Comparison of ENCODE assay signal across 24 cellular contexts in the genomic region with DNA sequence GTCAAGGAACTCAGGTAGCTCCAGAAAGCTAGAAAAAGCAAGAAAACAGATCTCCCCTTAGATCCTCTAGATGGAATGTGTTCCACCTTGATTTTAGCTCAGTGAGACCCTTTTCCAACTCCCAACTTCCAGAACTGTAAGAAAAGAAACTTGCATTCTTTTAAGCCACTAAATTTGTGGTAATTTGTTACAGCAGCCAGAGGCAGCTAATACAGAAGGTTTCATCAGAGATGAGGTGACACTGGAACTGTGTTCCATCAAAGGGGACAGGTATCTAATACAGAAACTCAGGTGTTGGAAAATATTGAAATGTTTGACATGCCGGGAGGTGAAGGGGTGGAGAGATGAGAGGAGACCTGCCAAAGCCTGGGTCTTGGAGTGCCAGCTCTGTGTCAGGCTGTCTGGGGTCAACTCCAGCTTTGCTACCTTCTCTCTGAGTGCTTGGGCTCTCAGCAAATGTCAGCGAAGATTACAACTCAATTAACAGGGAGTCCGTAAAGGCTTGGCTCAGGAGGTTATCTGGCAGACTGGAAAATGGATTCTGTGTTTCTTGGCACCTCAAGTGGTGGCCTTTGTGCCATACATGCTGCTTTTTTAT.
DNase-seq lines count a peak whose midpoint lies in the region; ATAC-seq, FAIRE-seq and TF ChIP-seq lines count a peak whose summit lies in the region.
"Had no signal": no experiment of that assay in that cellular context is flagged by ENCODE, and none has a peak within 500 bp of the region (broad histone marks: within the 10 kb centered on the region; RNA-seq: fewer than 3 reads in every experiment).

No MANE protein-coding gene starts in this region.

- in situ Hi-C loops in brain microvascular endothelial cell (cut with HindIII; ENCODE audit: low pct_ligation_motif_present, low sequenced_read_pairs) = no loop called here

- no peak overlapping the region for H3K23ac ChIP-seq in trophoblast cell (ENCODE audit: low read length)

- H3K4me3 Mint-ChIP-seq in CD14-positive monocyte = no peak overlapping the region
- H3K4me3 Mint-ChIP-seq: activated B cell treated with CpG ODN at 0.5 μM for 24 hours; activated CD8-positive, alpha-beta T cell treated with anti-CD3 and anti-CD28 coated beads for 36 hours; activated naive CD4-positive, alpha-beta T cell treated with anti-CD3 and anti-CD28 coated beads for 36 hours; stimulated activated naive CD8-positive, alpha-beta T cell treated with anti-CD3 and anti-CD28 coated beads, Interleukin-15, amount 100 ng/mL, for 72 hours had no signal

- no peak overlapping the region for H2AK5ac ChIP-seq in trophoblast cell (ENCODE audit: low read length)

- H3K4me3 ChIP-seq in kidney (ENCODE audit: low read length in 2 of 2) (no peak overlapping the region), trophoblast cell (ENCODE audit: low read depth, low read length) (no peak overlapping the region), brain microvascular endothelial cell (ENCODE audit: low read depth, low read length) (no peak overlapping the region)
- H3K4me3 ChIP-seq: ovary, SJSA1 had no signal

- no peak for FAIRE-seq in kidney (lab: Jason Lieb, UNC)
- FAIRE-seq: A204.1, endometrium, G401.6 had no signal

- H3K4ac ChIP-seq in trophoblast cell (ENCODE audit: low read depth, low read length) = peak overlapping the region; percentile 16

- no peak for ATAC-seq in GM18502 (IDR thresholded peaks at IDR 0.05; ENCODE audit: poor library complexity, unreplicated experiment)
- no peak for ATAC-seq in GM21737 (IDR thresholded peaks at IDR 0.05; ENCODE audit: unreplicated experiment)
- ATAC-seq: activated CD8-positive, alpha-beta T cell treated with anti-CD3 and anti-CD28 coated beads for 36 hours; stimulated activated naive CD8-positive, alpha-beta T cell treated with anti-CD3 and anti-CD28 coated beads, Interleukin-15, amount 100 ng/mL, for 72 hours had no signal

- peaks cover 66% of the 10 kb centered on the region for H3K4me1 Mint-ChIP-seq in CD14-positive monocyte
- H3K4me1 Mint-ChIP-seq: stimulated activated naive CD8-positive, alpha-beta T cell treated with anti-CD3 and anti-CD28 coated beads, Interleukin-15, amount 100 ng/mL, for 72 hours had no signal

- H3K27me3 Mint-ChIP-seq in CD14-positive monocyte (ENCODE audit: low read depth in 3 of 3) = peaks cover 0 to 5% (median 3%) of the 10 kb centered on the region in 3 donors
- H3K27me3 Mint-ChIP-seq: activated B cell treated with CpG ODN at 0.5 μM for 24 hours; activated CD8-positive, alpha-beta T cell treated with anti-CD3 and anti-CD28 coated beads for 36 hours; stimulated activated naive CD8-positive, alpha-beta T cell treated with anti-CD3 and anti-CD28 coated beads, Interleukin-15, amount 100 ng/mL, for 72 hours had no signal

- H2BK12ac ChIP-seq in trophoblast cell (ENCODE audit: low read length) = peak overlapping the region; percentile 7

- peak overlapping the region; percentile 89 for H2BK5ac ChIP-seq in trophoblast cell (ENCODE audit: low read depth, low read length, poor library complexity)

- H2BK120ac ChIP-seq in trophoblast cell (ENCODE audit: insufficient read depth, low read length, poor library complexity) = peak overlapping the region; percentile 28

- intact Hi-C loops in CD14-positive monocyte (cut with micrococcal nuclease) = no loop called here
- intact Hi-C loops in kidney (cut with DNase I) = no loop called here

- H3K14ac ChIP-seq in trophoblast cell (ENCODE audit: low read length) = peak overlapping the region; percentile 16

- H3K27ac ChIP-seq in epithelial cell of prostate (peak overlapping the region; percentile 61), kidney (ENCODE audit: low read depth in 2 of 2, low read length in 2 of 2) (peak overlapping the region; percentile 3 to 65), trophoblast cell (ENCODE audit: low read depth, low read length) (peak overlapping the region; percentile 82), brain microvascular endothelial cell (no peak overlapping the region)
- H3K27ac ChIP-seq: HL-60, ovary, SJSA1 had no signal

- H3K36me3 ChIP-seq in kidney (ENCODE audit: control insufficient read depth in 1 of 2, insufficient read depth in 2 of 2, low read length in 2 of 2) (peaks cover 33 to 59% of the 10 kb centered on the region in 2 donors), trophoblast cell (ENCODE audit: control insufficient read depth in 1 of 2, insufficient read depth in 2 of 2, low read length in 2 of 2) (peaks cover 50 to 73% of the 10 kb centered on the region in 2 experiments), brain microvascular endothelial cell (replicated peaks) (no peaks in the 10 kb centered on the region)
- H3K36me3 ChIP-seq: ovary had no signal

- H3K27me3 ChIP-seq in trophoblast cell (ENCODE audit: insufficient read depth, low read length) = no peaks in the 10 kb centered on the region
- no peaks in the 10 kb centered on the region for H3K27me3 ChIP-seq in brain microvascular endothelial cell (replicated peaks)
- H3K27me3 ChIP-seq: ovary, SJSA1 had no signal

- no peak overlapping the region for H4K12ac ChIP-seq in trophoblast cell (ENCODE audit: low read depth, low read length)

- peaks cover 5 to 17% of the 10 kb centered on the region in 2 donors for H3K36me3 Mint-ChIP-seq in CD14-positive monocyte

- TF ChIP-seq CTCF in CD14-positive monocyte (IDR thresholded peaks at IDR 0.05) (no peak), kidney (IDR thresholded peaks at IDR 0.05; ENCODE audit: borderline replicate concordance, extremely low read depth, insufficient read depth) (no peak), brain microvascular endothelial cell (IDR thresholded peaks at IDR 0.05; ENCODE audit: low read depth, low read length, missing control alignments) (no peak)

- DNase-seq in CD14-positive monocyte (ENCODE audit: low spot score) = no peak
- no peak for DNase-seq in epithelial cell of prostate (ENCODE audit: low read depth, low spot score)
- no peak for DNase-seq in kidney
- no peak for DNase-seq in trophoblast cell
- DNase-seq in cerebellar cortex (ENCODE audit: low spot score) = no peak
- DNase-seq in brain microvascular endothelial cell = no peak
- DNase-seq: activated B cell treated with CpG ODN at 0.5 μM for 24 hours; activated CD8-positive, alpha-beta T cell treated with anti-CD3 and anti-CD28 coated beads for 36 hours; activated naive CD4-positive, alpha-beta T cell treated with anti-CD3 and anti-CD28 coated beads for 36 hours; activated T-cell treated with anti-CD3 and anti-CD28 coated beads, Interleukin-2, amount 50 U/mL, for 1 hour; H7; NCI-H1417; NCI-H2171; ovary; stimulated activated CD4-positive, alpha-beta T cell treated with anti-CD3 and anti-CD28 coated beads, Interleukin-2, amount 100 ng/mL, for 48 hours; stimulated activated naive CD8-positive, alpha-beta T cell treated with anti-CD3 and anti-CD28 coated beads, Interleukin-15, amount 100 ng/mL, for 72 hours; T-helper 2 cell had no signal

- H3K9me3 ChIP-seq in kidney (ENCODE audit: control insufficient read depth in 1 of 2, low read length in 2 of 2) (no peaks in the 10 kb centered on the region), trophoblast cell (ENCODE audit: insufficient read depth, low read depth, low read length) (peaks cover 2% of the 10 kb centered on the region)
- H3K9me3 ChIP-seq: ovary, SJSA1 had no signal

- H3K4me2 ChIP-seq in trophoblast cell (ENCODE audit: low read length) = no peak overlapping the region

- H3K27ac Mint-ChIP-seq in CD14-positive monocyte = peak overlapping the region in 5 of 7 donors; percentile 18 to 82 (median 78)
- H3K27ac Mint-ChIP-seq: activated B cell treated with CpG ODN at 0.5 μM for 24 hours; activated CD8-positive, alpha-beta T cell treated with anti-CD3 and anti-CD28 coated beads for 36 hours; activated naive CD4-positive, alpha-beta T cell treated with anti-CD3 and anti-CD28 coated beads for 36 hours; stimulated activated naive CD8-positive, alpha-beta T cell treated with anti-CD3 and anti-CD28 coated beads, Interleukin-15, amount 100 ng/mL, for 72 hours had no signal

- peak overlapping the region; percentile 63 for H3K18ac ChIP-seq in trophoblast cell (ENCODE audit: low read length)

- peaks cover 6% of the 10 kb centered on the region for H3K79me2 ChIP-seq in trophoblast cell (ENCODE audit: control insufficient read depth, insufficient read depth, low read length, poor library complexity)

- H3K4me1 ChIP-seq in kidney (ENCODE audit: control insufficient read depth in 1 of 2, insufficient read depth in 1 of 2, low read depth in 1 of 2, low read length in 2 of 2) (peaks cover 51 to 57% of the 10 kb centered on the region in 2 donors), trophoblast cell (ENCODE audit: control insufficient read depth in 1 of 2, insufficient read depth in 2 of 2, low read length in 2 of 2) (peaks cover 37 to 48% of the 10 kb centered on the region in 2 experiments)
- H3K4me1 ChIP-seq: SJSA1 had no signal

- no peak overlapping the region for H2AFZ ChIP-seq in trophoblast cell (ENCODE audit: insufficient read depth, low read length, poor library complexity)

- peaks cover 32% of the 10 kb centered on the region for H3K79me1 ChIP-seq in trophoblast cell (ENCODE audit: low read length)

- peaks cover 0 to 3% (median 0%) of the 10 kb centered on the region in 7 donors for H3K9me3 Mint-ChIP-seq in CD14-positive monocyte
- H3K9me3 Mint-ChIP-seq: activated B cell treated with CpG ODN at 0.5 μM for 24 hours; activated CD8-positive, alpha-beta T cell treated with anti-CD3 and anti-CD28 coated beads for 36 hours; activated naive CD4-positive, alpha-beta T cell treated with anti-CD3 and anti-CD28 coated beads for 36 hours; stimulated activated naive CD8-positive, alpha-beta T cell treated with anti-CD3 and anti-CD28 coated beads, Interleukin-15, amount 100 ng/mL, for 72 hours had no signal

- H4K8ac ChIP-seq in trophoblast cell (ENCODE audit: low read depth, low read length) = no peak overlapping the region

- H3K9ac ChIP-seq in kidney (ENCODE audit: low read length in 2 of 2) (no peak overlapping the region), trophoblast cell (ENCODE audit: low read length) (no peak overlapping the region)

- peak overlapping the region; percentile 45 for H4K91ac ChIP-seq in trophoblast cell (ENCODE audit: low read depth, low read length)

- WGBS in trophoblast cell (ENCODE audit: extremely low coverage, insufficient coverage, insufficient read length) = no CpG with 5 or more reads among the region's 3 CpGs
